11 cellular contexts compared by ENCODE assay signal in the genomic region with DNA sequence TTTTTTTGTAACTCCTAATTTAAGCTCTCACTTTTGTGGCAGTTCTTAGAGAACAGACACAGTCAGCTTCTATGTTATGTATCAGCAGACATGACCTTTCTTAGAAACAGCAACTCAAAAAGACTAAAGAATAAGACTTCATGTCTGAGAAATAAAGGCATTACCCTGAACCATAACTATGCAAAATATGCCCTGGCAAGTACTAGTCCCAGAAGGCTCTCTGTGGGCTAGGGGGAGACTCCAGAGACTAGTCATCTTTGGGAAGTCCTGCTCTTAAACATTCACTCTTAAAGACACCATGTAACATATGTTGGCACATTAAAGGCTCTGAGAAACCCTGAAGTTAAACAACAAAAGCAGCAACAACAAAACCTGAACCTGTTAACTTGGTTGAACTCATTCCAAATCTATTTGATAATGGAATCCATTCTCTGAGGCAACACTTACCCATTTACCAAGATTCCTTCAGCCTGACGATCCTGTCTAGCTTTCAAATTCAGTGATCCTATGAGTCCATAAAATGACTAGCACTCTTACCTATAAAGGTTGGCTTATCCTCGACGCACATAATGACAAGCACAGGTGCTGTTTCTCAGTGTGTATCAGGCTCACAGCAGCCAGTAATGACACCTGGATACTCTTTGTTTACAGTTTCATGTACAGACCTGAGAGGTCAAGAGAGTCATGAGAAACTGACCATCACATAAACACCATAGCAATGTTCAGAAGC.
A peak's percentile ranks its signal among the peaks of the same experiment; 100 is the strongest.
DNase-seq lines count a peak whose midpoint lies in the region; ATAC-seq lines count a peak whose summit lies in the region.
"Had no signal": no experiment of that assay in that cellular context is flagged by ENCODE, and none has a peak within 500 bp of the region (broad histone marks: within the 10 kb centered on the region; RNA-seq: fewer than 3 reads in every experiment).

No MANE protein-coding gene starts in this region.

- no peak for DNase-seq in activated T-cell treated with anti-CD3 and anti-CD28 coated beads, Interleukin-2, amount 50 U/mL, for 72 hours
- DNase-seq in activated T-cell treated with anti-CD3 and anti-CD28 coated beads, Interleukin-2, amount 50 U/mL, for 1 hour: no peak
- peak; percentile 83 for DNase-seq in astrocyte of the hippocampus (ENCODE audit: low read depth, low spot score)
- DNase-seq in stimulated activated naive B cell treated with anti-CD40 and anti-IgM and Interleukin-4, amounts not matched to agents 10 μg/mL and 1 μg/mL and 100 μg/mL, for 72 hours: no peak
- no peak for DNase-seq in NCI-H2029 treated with DMSO at 0.1 percent for 48 hours (lab: John Stamatoyannopoulos, UW)
- DNase-seq in occipital lobe (lab: John Stamatoyannopoulos, UW): no peak
- no peak for DNase-seq in iPS-NIHi7 (ENCODE audit: extremely low spot score)
- DNase-seq: CD8-positive, alpha-beta memory T cell; NCI-H1092 treated with DMSO at 0.1 percent for 48 hours; thyroid gland had no signal

- H3K9me3 Mint-ChIP-seq in activated T-cell treated with anti-CD3 and anti-CD28 coated beads, Interleukin-2, amount 50 U/mL, for 72 hours: no peaks in the 10 kb centered on the region
- peaks cover 0 to 2% of the 10 kb centered on the region in 2 donors for H3K9me3 Mint-ChIP-seq in stimulated activated naive B cell treated with anti-CD40 and anti-IgM and Interleukin-4, amounts not matched to agents 10 μg/mL and 1 μg/mL and 100 μg/mL, for 72 hours
- H3K9me3 Mint-ChIP-seq: CD8-positive, alpha-beta memory T cell had no signal

- no peaks in the 10 kb centered on the region for H3K27me3 Mint-ChIP-seq in activated T-cell treated with anti-CD3 and anti-CD28 coated beads, Interleukin-2, amount 50 U/mL, for 72 hours (ENCODE audit: low read depth)
- H3K27me3 Mint-ChIP-seq in stimulated activated naive B cell treated with anti-CD40 and anti-IgM and Interleukin-4, amounts not matched to agents 10 μg/mL and 1 μg/mL and 100 μg/mL, for 72 hours: no peaks in the 10 kb centered on the region
- H3K27me3 Mint-ChIP-seq: CD8-positive, alpha-beta memory T cell had no signal

- H3K27ac Mint-ChIP-seq in activated T-cell treated with anti-CD3 and anti-CD28 coated beads, Interleukin-2, amount 50 U/mL, for 72 hours: peak overlapping the region; percentile 75
- no peak overlapping the region for H3K27ac Mint-ChIP-seq in stimulated activated naive B cell treated with anti-CD40 and anti-IgM and Interleukin-4, amounts not matched to agents 10 μg/mL and 1 μg/mL and 100 μg/mL, for 72 hours

- ATAC-seq in activated T-cell treated with anti-CD3 and anti-CD28 coated beads, Interleukin-2, amount 50 U/mL, for 72 hours (replicated peaks in 1 of 2): peak; percentile 22 to 59
- ATAC-seq in HG02943 (IDR thresholded peaks at IDR 0.05; ENCODE audit: low read depth, unreplicated experiment): peak; percentile 57
- peak; percentile 69 to 71 for ATAC-seq in stimulated activated naive B cell treated with anti-CD40 and anti-IgM and Interleukin-4, amounts not matched to agents 10 μg/mL and 1 μg/mL and 100 μg/mL, for 72 hours (replicated peaks)

- peaks cover 0 to 8% of the 10 kb centered on the region in 2 donors for H3K36me3 Mint-ChIP-seq in activated T-cell treated with anti-CD3 and anti-CD28 coated beads, Interleukin-2, amount 50 U/mL, for 72 hours (ENCODE audit: insufficient read depth in 2 of 2)
- H3K36me3 Mint-ChIP-seq in stimulated activated naive B cell treated with anti-CD40 and anti-IgM and Interleukin-4, amounts not matched to agents 10 μg/mL and 1 μg/mL and 100 μg/mL, for 72 hours: peaks cover 13 to 28% of the 10 kb centered on the region in 2 donors

- peak overlapping the region in 1 of 2 donors; percentile 58 for H3K4me3 Mint-ChIP-seq in activated T-cell treated with anti-CD3 and anti-CD28 coated beads, Interleukin-2, amount 50 U/mL, for 72 hours
- peak overlapping the region in 1 of 2 donors; percentile 8 for H3K4me3 Mint-ChIP-seq in stimulated activated naive B cell treated with anti-CD40 and anti-IgM and Interleukin-4, amounts not matched to agents 10 μg/mL and 1 μg/mL and 100 μg/mL, for 72 hours
- H3K4me3 Mint-ChIP-seq: CD8-positive, alpha-beta memory T cell had no signal

- H3K4me1 Mint-ChIP-seq in activated T-cell treated with anti-CD3 and anti-CD28 coated beads, Interleukin-2, amount 50 U/mL, for 72 hours (ENCODE audit: low read depth): peaks cover 100% of the 10 kb centered on the region
- H3K4me1 Mint-ChIP-seq in stimulated activated naive B cell treated with anti-CD40 and anti-IgM and Interleukin-4, amounts not matched to agents 10 μg/mL and 1 μg/mL and 100 μg/mL, for 72 hours: peaks cover 67 to 96% of the 10 kb centered on the region in 2 donors
